In the genomic region with DNA sequence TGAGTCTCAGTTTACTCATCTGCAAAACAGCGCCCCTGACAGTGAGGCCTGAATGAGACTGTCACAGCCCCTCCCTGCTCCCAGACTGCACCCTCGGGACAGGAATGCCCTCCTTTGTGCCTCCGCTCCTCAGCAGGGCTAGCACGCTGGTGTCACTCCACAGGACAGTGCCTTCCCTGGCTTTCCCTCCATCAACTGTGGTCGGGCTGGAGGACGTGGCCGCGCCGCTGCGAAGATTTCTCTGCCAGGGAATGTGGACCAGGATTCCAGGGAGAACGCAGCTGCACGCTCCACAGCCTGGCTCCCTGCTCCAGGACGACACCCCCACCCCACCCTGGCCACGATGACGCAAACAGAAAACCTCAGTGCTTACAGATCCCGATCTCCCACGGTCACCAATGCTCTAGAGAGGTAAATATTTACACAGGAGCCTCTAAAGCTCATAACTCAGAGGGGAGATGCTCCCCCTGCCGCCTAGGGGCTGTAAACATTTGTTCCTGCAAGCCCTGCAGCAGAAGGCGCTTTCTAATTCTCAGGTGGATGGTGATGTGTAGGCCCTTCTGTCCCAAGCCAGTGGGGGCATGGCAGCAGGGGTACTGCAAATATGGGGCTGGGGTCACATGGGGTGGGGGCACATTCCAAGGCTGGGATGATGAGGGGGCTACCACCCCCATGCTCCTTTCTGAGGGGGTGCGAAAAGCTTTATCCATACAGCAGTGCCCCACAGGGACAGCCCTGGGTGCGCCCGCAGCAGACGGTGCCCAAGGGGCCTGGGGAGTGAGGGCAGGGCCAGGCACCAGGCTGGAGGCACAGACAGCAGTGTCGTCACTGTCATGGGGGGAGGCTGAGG, we compare ENCODE assay signal across 8 cellular contexts. TPM values are rescaled to one million over a fixed set of nuclear protein-coding genes. Genes with fewer than 3 reads are reported as not detected.
DNase-seq lines count a peak whose midpoint lies in the region; ATAC-seq and TF ChIP-seq lines count a peak whose summit lies in the region.

No MANE protein-coding gene starts in this region.

- H3K36me3 Mint-ChIP-seq in neural crest cell (ENCODE audit: low read depth), result no peaks in the 10 kb centered on the region

- no peak overlapping the region for H3K4me3 ChIP-seq in testis

- H3K4me1 ChIP-seq in testis, result peaks cover 89% of the 10 kb centered on the region

- no peak for ATAC-seq in HG02588 (IDR thresholded peaks at IDR 0.05; ENCODE audit: unreplicated experiment)
- no peak for ATAC-seq in HG03469 (IDR thresholded peaks at IDR 0.05; ENCODE audit: unreplicated experiment)

- no peaks in the 10 kb centered on the region for H3K9me3 Mint-ChIP-seq in neural crest cell

- intact Hi-C loops in testis (cut with DNase I; ENCODE audit: low total_unique reads), result no loop called here

- H3K27me3 ChIP-seq in testis, result no peaks in the 10 kb centered on the region

- H3K27ac Mint-ChIP-seq in neural crest cell (ENCODE audit: unreplicated experiment), result no peak overlapping the region

- H3K27ac ChIP-seq in testis, result peak overlapping the region in 1 of 2 donors; percentile 65

- H3K36me3 ChIP-seq in testis (ENCODE audit: low read depth, missing control alignments), result no peaks in the 10 kb centered on the region

- no peaks in the 10 kb centered on the region for H3K9me3 ChIP-seq in testis

- WGBS in testis, 2 donors, result 32 to 53% methylated on average over 20 to 24 of the region's 24 CpGs

- TF ChIP-seq POLR2A in testis (IDR thresholded peaks at IDR 0.05), result no peak

- DNase-seq in ELF-1 (ENCODE audit: low read depth, low spot score) (peak; percentile 63), NCI-H526 treated with DMSO at 0.1 percent for 48 hours (lab: John Stamatoyannopoulos, UW) (peak; percentile 33), epidermal melanocyte (ENCODE audit: insufficient read length, low spot score) (peak; percentile 75), neural crest cell (ENCODE audit: low read depth, low spot score) (no peak), OCI-M1 (lab: John Stamatoyannopoulos, UW) (no peak), testis (no peak)

- TF ChIP-seq CTCF in neural crest cell (conservative IDR thresholded peaks at IDR 0.05) (peak; percentile 51), testis (IDR thresholded peaks at IDR 0.05) (no peak)

- H3K4me3 Mint-ChIP-seq in neural crest cell, result no peak overlapping the region

- H3K27me3 Mint-ChIP-seq in neural crest cell (ENCODE audit: low read depth), result no peaks in the 10 kb centered on the region

- peaks cover 28% of the 10 kb centered on the region for H3K4me1 Mint-ChIP-seq in neural crest cell

RNA-seq across cellular contexts. Expression of gene HS6ST1, which starts 12.4 kb away (rescaled TPM):
- 39.8 and 40.3 TPM in 2 replicates for total RNA-seq in neural crest cell
- total RNA-seq in testis, result 100 to 1,000 TPM; 143 to 203 TPM
- 58.7 TPM for polyA plus RNA-seq in testis (ENCODE audit: insufficient read depth, low read depth, low replicate concordance)

Comparison
In these comparisons a context has a peak if more than half of its experiments do, and no peak if none do; other contexts are left out.
1. DNase-seq: peak in ELF-1 (single experiment), NCI-H526 treated with DMSO at 0.1 percent for 48 hours (single experiment) and epidermal melanocyte (single experiment); none in neural crest cell (single experiment), OCI-M1 (single experiment) and testis (single experiment).